In the genomic region with DNA sequence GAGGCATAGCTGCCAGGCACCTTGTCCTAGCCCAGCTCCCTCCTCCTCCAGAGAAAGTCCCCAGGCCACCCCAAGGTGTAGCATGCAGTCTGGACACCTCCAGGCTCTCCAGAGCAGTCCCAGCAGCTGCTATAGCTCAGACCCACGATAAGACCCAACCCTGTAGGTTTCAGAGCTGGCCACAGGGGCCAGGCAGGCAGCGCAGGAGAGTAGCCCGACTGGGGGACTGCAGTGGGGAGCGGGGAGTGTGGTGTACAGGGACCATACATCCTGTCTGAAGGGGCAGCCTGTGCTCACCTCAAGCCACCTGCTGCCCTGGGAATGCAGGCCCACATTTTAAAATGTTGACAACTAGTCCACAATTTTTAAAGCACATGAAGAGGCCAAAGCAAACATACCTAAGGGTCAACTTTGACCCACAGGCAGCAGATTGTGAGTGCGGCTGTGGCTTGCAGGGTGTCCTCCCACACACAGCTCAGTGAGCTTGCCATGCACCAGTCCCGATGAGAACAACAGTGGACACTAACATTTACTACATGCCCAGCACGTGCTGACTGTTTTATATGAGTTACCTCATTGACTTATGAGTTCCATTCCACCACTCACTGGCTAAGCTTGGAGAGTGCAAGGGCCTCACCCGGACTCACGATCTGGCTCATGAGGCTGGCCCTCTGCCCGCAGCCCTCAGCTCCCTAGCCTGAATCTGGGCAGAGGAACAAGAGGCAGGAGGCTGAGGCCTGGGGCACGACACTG, we compare ENCODE assay signal across 1 cellular context.
A peak's percentile ranks its signal among the peaks of the same experiment; 100 is the strongest.
TF ChIP-seq lines count a peak whose summit lies in the region.

No MANE protein-coding gene starts in this region.

TF ChIP-seq in HepG2, 621 proteins besides CTCF, POLR2A, EP300 and RAD21 (continued from another document and continues in another):
- TF ChIP-seq, protein P1, sequence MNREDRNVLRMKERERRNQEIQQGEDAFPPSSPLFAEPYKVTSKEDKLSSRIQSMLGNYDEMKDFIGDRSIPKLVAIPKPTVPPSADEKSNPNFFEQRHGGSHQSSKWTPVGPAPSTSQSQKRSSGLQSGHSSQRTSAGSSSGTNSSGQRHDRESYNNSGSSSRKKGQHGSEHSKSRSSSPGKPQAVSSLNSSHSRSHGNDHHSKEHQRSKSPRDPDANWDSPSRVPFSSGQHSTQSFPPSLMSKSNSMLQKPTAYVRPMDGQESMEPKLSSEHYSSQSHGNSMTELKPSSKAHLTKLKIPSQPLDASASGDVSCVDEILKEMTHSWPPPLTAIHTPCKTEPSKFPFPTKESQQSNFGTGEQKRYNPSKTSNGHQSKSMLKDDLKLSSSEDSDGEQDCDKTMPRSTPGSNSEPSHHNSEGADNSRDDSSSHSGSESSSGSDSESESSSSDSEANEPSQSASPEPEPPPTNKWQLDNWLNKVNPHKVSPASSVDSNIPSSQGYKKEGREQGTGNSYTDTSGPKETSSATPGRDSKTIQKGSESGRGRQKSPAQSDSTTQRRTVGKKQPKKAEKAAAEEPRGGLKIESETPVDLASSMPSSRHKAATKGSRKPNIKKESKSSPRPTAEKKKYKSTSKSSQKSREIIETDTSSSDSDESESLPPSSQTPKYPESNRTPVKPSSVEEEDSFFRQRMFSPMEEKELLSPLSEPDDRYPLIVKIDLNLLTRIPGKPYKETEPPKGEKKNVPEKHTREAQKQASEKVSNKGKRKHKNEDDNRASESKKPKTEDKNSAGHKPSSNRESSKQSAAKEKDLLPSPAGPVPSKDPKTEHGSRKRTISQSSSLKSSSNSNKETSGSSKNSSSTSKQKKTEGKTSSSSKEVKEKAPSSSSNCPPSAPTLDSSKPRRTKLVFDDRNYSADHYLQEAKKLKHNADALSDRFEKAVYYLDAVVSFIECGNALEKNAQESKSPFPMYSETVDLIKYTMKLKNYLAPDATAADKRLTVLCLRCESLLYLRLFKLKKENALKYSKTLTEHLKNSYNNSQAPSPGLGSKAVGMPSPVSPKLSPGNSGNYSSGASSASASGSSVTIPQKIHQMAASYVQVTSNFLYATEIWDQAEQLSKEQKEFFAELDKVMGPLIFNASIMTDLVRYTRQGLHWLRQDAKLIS (CRISPR knock-in tag; IDR thresholded peaks at IDR 0.05) = no peak
- TF ChIP-seq, protein P2, sequence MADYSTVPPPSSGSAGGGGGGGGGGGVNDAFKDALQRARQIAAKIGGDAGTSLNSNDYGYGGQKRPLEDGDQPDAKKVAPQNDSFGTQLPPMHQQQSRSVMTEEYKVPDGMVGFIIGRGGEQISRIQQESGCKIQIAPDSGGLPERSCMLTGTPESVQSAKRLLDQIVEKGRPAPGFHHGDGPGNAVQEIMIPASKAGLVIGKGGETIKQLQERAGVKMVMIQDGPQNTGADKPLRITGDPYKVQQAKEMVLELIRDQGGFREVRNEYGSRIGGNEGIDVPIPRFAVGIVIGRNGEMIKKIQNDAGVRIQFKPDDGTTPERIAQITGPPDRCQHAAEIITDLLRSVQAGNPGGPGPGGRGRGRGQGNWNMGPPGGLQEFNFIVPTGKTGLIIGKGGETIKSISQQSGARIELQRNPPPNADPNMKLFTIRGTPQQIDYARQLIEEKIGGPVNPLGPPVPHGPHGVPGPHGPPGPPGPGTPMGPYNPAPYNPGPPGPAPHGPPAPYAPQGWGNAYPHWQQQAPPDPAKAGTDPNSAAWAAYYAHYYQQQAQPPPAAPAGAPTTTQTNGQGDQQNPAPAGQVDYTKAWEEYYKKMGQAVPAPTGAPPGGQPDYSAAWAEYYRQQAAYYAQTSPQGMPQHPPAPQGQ (CRISPR knock-in tag; IDR thresholded peaks at IDR 0.05; ENCODE audit: borderline replicate concordance) = no peak
- TF ChIP-seq CBX2 (IDR thresholded peaks at IDR 0.05; ENCODE audit: low read depth, low read length) (no peak), CBX2 (CRISPR knock-in tag; IDR thresholded peaks at IDR 0.05; ENCODE audit: low read depth) (no peak), MXI1 (IDR thresholded peaks at IDR 0.05; ENCODE audit: borderline replicate concordance, low read depth, low read length) (no peak; the same call in 2 of the 3 replicates), HNF4A (CRISPR knock-in tag; IDR thresholded peaks at IDR 0.05) (peak; percentile 46; the same call in 1 of the 2 replicates), DR1 (CRISPR knock-in tag; IDR thresholded peaks at IDR 0.05) (0 out of 2 replicates have a peak, but pooled peaks have one; percentile 35), MBNL3 (CRISPR knock-in tag; conservative IDR thresholded peaks at IDR 0.05) (no peak), ZNF773 (CRISPR knock-in tag; IDR thresholded peaks at IDR 0.05; ENCODE audit: borderline replicate concordance) (no peak), TGIF2 (CRISPR knock-in tag; IDR thresholded peaks at IDR 0.05) (no peak), MIER3 (CRISPR knock-in tag; IDR thresholded peaks at IDR 0.05; ENCODE audit: borderline replicate concordance) (no peak), ZFP36 (IDR thresholded peaks at IDR 0.05; ENCODE audit: borderline replicate concordance, low read depth, low read length, partially characterized antibody) (no peak), CBFB (CRISPR knock-in tag; IDR thresholded peaks at IDR 0.05) (no peak), ISX (CRISPR knock-in tag; conservative IDR thresholded peaks at IDR 0.05) (no peak), GZF1 (CRISPR knock-in tag; IDR thresholded peaks at IDR 0.05) (no peak), TMF1 (CRISPR knock-in tag; IDR thresholded peaks at IDR 0.05; ENCODE audit: low read depth) (no peak), NCOA5 (CRISPR knock-in tag; IDR thresholded peaks at IDR 0.05) (no peak), ATM (IDR thresholded peaks at IDR 0.05; ENCODE audit: borderline replicate concordance) (no peak), ZNF263 (CRISPR knock-in tag; IDR thresholded peaks at IDR 0.05) (0 out of 2 replicates have a peak, but pooled peaks have one; percentile 50), KDM2A (CRISPR knock-in tag; IDR thresholded peaks at IDR 0.05; ENCODE audit: borderline replicate concordance, low read depth) (no peak; the same call in 1 of the 2 replicates), TBL1XR1 (IDR thresholded peaks at IDR 0.05; ENCODE audit: borderline replicate concordance, low read length, partially characterized antibody) (no peak), LCORL (IDR thresholded peaks at IDR 0.05) (no peak), LCORL (CRISPR knock-in tag; IDR thresholded peaks at IDR 0.05) (peak; percentile 85), HMG20B (CRISPR knock-in tag; conservative IDR thresholded peaks at IDR 0.05) (no peak), ZNF709 (CRISPR knock-in tag; IDR thresholded peaks at IDR 0.05) (0 out of 2 replicates have a peak, but pooled peaks have one; percentile 24), RAD51 (IDR thresholded peaks at IDR 0.05; ENCODE audit: borderline replicate concordance) (no peak)
- TF ChIP-seq, protein P3, sequence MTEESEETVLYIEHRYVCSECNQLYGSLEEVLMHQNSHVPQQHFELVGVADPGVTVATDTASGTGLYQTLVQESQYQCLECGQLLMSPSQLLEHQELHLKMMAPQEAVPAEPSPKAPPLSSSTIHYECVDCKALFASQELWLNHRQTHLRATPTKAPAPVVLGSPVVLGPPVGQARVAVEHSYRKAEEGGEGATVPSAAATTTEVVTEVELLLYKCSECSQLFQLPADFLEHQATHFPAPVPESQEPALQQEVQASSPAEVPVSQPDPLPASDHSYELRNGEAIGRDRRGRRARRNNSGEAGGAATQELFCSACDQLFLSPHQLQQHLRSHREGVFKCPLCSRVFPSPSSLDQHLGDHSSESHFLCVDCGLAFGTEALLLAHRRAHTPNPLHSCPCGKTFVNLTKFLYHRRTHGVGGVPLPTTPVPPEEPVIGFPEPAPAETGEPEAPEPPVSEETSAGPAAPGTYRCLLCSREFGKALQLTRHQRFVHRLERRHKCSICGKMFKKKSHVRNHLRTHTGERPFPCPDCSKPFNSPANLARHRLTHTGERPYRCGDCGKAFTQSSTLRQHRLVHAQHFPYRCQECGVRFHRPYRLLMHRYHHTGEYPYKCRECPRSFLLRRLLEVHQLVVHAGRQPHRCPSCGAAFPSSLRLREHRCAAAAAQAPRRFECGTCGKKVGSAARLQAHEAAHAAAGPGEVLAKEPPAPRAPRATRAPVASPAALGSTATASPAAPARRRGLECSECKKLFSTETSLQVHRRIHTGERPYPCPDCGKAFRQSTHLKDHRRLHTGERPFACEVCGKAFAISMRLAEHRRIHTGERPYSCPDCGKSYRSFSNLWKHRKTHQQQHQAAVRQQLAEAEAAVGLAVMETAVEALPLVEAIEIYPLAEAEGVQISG (CRISPR knock-in tag; IDR thresholded peaks at IDR 0.05) = peak; percentile 55
- TF ChIP-seq, protein P4, sequence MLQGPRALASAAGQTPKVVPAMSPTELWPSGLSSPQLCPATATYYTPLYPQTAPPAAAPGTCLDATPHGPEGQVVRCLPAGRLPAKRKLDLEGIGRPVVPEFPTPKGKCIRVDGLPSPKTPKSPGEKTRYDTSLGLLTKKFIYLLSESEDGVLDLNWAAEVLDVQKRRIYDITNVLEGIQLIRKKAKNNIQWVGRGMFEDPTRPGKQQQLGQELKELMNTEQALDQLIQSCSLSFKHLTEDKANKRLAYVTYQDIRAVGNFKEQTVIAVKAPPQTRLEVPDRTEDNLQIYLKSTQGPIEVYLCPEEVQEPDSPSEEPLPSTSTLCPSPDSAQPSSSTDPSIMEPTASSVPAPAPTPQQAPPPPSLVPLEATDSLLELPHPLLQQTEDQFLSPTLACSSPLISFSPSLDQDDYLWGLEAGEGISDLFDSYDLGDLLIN (CRISPR knock-in tag; IDR thresholded peaks at IDR 0.05; ENCODE audit: borderline replicate concordance) = 0 out of 2 replicates have a peak, but pooled peaks have one; percentile 26
- TF ChIP-seq, protein P5, sequence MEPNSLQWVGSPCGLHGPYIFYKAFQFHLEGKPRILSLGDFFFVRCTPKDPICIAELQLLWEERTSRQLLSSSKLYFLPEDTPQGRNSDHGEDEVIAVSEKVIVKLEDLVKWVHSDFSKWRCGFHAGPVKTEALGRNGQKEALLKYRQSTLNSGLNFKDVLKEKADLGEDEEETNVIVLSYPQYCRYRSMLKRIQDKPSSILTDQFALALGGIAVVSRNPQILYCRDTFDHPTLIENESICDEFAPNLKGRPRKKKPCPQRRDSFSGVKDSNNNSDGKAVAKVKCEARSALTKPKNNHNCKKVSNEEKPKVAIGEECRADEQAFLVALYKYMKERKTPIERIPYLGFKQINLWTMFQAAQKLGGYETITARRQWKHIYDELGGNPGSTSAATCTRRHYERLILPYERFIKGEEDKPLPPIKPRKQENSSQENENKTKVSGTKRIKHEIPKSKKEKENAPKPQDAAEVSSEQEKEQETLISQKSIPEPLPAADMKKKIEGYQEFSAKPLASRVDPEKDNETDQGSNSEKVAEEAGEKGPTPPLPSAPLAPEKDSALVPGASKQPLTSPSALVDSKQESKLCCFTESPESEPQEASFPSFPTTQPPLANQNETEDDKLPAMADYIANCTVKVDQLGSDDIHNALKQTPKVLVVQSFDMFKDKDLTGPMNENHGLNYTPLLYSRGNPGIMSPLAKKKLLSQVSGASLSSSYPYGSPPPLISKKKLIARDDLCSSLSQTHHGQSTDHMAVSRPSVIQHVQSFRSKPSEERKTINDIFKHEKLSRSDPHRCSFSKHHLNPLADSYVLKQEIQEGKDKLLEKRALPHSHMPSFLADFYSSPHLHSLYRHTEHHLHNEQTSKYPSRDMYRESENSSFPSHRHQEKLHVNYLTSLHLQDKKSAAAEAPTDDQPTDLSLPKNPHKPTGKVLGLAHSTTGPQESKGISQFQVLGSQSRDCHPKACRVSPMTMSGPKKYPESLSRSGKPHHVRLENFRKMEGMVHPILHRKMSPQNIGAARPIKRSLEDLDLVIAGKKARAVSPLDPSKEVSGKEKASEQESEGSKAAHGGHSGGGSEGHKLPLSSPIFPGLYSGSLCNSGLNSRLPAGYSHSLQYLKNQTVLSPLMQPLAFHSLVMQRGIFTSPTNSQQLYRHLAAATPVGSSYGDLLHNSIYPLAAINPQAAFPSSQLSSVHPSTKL (CRISPR knock-in tag; IDR thresholded peaks at IDR 0.05) = peak; percentile 63
- TF ChIP-seq, protein P6, sequence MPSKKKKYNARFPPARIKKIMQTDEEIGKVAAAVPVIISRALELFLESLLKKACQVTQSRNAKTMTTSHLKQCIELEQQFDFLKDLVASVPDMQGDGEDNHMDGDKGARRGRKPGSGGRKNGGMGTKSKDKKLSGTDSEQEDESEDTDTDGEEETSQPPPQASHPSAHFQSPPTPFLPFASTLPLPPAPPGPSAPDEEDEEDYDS (CRISPR knock-in tag; IDR thresholded peaks at IDR 0.05) = peak; percentile 25; the same call in 1 of the 2 replicates
- TF ChIP-seq, protein P7, sequence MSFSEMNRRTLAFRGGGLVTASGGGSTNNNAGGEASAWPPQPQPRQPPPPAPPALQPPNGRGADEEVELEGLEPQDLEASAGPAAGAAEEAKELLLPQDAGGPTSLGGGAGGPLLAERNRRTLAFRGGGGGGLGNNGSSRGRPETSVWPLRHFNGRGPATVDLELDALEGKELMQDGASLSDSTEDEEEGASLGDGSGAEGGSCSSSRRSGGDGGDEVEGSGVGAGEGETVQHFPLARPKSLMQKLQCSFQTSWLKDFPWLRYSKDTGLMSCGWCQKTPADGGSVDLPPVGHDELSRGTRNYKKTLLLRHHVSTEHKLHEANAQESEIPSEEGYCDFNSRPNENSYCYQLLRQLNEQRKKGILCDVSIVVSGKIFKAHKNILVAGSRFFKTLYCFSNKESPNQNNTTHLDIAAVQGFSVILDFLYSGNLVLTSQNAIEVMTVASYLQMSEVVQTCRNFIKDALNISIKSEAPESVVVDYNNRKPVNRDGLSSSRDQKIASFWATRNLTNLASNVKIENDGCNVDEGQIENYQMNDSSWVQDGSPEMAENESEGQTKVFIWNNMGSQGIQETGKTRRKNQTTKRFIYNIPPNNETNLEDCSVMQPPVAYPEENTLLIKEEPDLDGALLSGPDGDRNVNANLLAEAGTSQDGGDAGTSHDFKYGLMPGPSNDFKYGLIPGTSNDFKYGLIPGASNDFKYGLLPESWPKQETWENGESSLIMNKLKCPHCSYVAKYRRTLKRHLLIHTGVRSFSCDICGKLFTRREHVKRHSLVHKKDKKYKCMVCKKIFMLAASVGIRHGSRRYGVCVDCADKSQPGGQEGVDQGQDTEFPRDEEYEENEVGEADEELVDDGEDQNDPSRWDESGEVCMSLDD (CRISPR knock-in tag; IDR thresholded peaks at IDR 0.05; ENCODE audit: borderline replicate concordance) = no peak
- TF ChIP-seq, protein P8, sequence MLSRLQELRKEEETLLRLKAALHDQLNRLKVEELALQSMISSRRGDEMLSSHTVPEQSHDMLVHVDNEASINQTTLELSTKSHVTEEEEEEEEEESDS (CRISPR knock-in tag; IDR thresholded peaks at IDR 0.05; ENCODE audit: borderline replicate concordance) = no peak
- TF ChIP-seq, protein P9, sequence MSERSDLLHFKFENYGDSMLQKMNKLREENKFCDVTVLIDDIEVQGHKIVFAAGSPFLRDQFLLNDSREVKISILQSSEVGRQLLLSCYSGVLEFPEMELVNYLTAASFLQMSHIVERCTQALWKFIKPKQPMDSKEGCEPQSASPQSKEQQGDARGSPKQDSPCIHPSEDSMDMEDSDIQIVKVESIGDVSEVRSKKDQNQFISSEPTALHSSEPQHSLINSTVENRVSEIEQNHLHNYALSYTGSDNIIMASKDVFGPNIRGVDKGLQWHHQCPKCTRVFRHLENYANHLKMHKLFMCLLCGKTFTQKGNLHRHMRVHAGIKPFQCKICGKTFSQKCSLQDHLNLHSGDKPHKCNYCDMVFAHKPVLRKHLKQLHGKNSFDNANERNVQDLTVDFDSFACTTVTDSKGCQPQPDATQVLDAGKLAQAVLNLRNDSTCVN (CRISPR knock-in tag; IDR thresholded peaks at IDR 0.05; ENCODE audit: borderline replicate concordance) = no peak
- TF ChIP-seq, protein P10, sequence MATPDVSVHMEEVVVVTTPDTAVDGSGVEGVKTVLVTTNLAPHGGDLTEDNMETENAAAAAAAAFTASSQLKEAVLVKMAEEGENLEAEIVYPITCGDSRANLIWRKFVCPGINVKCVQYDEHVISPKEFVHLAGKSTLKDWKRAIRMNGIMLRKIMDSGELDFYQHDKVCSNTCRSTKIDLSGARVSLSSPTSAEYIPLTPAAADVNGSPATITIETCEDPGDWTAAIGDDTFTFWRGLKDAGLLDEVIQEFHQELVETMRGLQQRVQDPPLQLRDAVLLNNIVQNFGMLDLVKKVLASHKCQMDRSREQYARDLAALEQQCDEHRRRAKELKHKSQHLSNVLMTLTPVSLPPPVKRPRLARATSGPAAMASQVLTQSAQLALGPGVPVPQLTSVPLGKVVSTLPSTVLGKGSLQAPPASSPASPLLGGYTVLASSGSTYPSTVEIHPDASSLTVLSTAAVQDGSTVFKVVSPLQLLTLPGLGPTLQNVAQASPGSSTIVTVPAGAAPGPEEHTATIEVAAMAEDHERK (CRISPR knock-in tag; IDR thresholded peaks at IDR 0.05; ENCODE audit: low read depth) = no peak
